22 cellular contexts compared by ENCODE assay signal in genomic region chr2:217246108-217246507, GRCh38.
A peak's percentile ranks its signal among the peaks of the same experiment; 100 is the strongest.
DNase-seq lines count a peak whose midpoint lies in the region; ATAC-seq and TF ChIP-seq lines count a peak whose summit lies in the region.
"Had no signal": no experiment of that assay in that cellular context is flagged by ENCODE, and none has a peak within 500 bp of the region (broad histone marks: within the 10 kb centered on the region; RNA-seq: fewer than 3 reads in every experiment).

No MANE protein-coding gene starts in this region.

- peaks cover 9% of the 10 kb centered on the region for H3K4me1 Mint-ChIP-seq in activated T-cell treated with anti-CD3 and anti-CD28 coated beads, Interleukin-2, amount 50 U/mL, for 24 hours (ENCODE audit: low read depth)
- peaks cover 9% of the 10 kb centered on the region for H3K4me1 Mint-ChIP-seq in activated naive CD8-positive, alpha-beta T cell treated with anti-CD3 and anti-CD28 coated beads, Interleukin-2, amount 10 ng/mL, durations not matched to agents 7 days and 5 days
- H3K4me1 Mint-ChIP-seq in neural progenitor cell (peaks cover 7% of the 10 kb centered on the region), endodermal cell (peaks cover 4% of the 10 kb centered on the region), mesothelial cell of epicardium (peaks cover 19% of the 10 kb centered on the region)
- H3K4me1 Mint-ChIP-seq: CD4-positive, CD25-positive, alpha-beta regulatory T cell; GM23338; H9 had no signal

- no peaks in the 10 kb centered on the region for H3K27me3 ChIP-seq in neural progenitor cell
- H3K27me3 ChIP-seq in stomach smooth muscle (ENCODE audit: control insufficient read depth in 1 of 2, insufficient read depth in 2 of 2, low read length in 2 of 2), result no peaks in the 10 kb centered on the region
- peaks cover 36% of the 10 kb centered on the region for H3K27me3 ChIP-seq in endodermal cell (ENCODE audit: control insufficient read depth, insufficient read depth, low read length, poor library complexity, severe bottlenecking)
- H3K27me3 ChIP-seq: BLaER1, MG63 had no signal

- H3K9me3 Mint-ChIP-seq in activated T-cell treated with anti-CD3 and anti-CD28 coated beads, Interleukin-2, amount 50 U/mL, for 24 hours, result no peaks in the 10 kb centered on the region
- H3K9me3 Mint-ChIP-seq in activated naive CD8-positive, alpha-beta T cell treated with anti-CD3 and anti-CD28 coated beads, Interleukin-2, amount 10 ng/mL, durations not matched to agents 7 days and 5 days, result no peaks in the 10 kb centered on the region
- no peaks in the 10 kb centered on the region for H3K9me3 Mint-ChIP-seq in neural progenitor cell
- no peaks in the 10 kb centered on the region for H3K9me3 Mint-ChIP-seq in endodermal cell
- no peaks in the 10 kb centered on the region for H3K9me3 Mint-ChIP-seq in mesothelial cell of epicardium
- H3K9me3 Mint-ChIP-seq: CD4-positive, CD25-positive, alpha-beta regulatory T cell; GM23338; H9 had no signal

- no peak for ATAC-seq in activated naive CD8-positive, alpha-beta T cell treated with anti-CD3 and anti-CD28 coated beads, Interleukin-2, amount 10 ng/mL, durations not matched to agents 7 days and 5 days (ENCODE audit: low read depth)
- ATAC-seq: GM23338, PC-3 had no signal

- 87% methylated on average over 3 of the region's 6 CpGs; no CpG with 5 or more reads in 1 of the 2 experiments for WGBS in endodermal cell (ENCODE audit: insufficient coverage in 1 of 2, insufficient read length in 1 of 2), 2 experiments

- H3K4me3 ChIP-seq in neural progenitor cell (no peak overlapping the region), stomach smooth muscle (ENCODE audit: low read length in 2 of 2) (no peak overlapping the region), endodermal cell (ENCODE audit: low read length) (no peak overlapping the region)
- H3K4me3 ChIP-seq: BLaER1, GM23338, MG63 had no signal

- no peak overlapping the region for H3K9ac ChIP-seq in neural progenitor cell
- no peak overlapping the region for H3K9ac ChIP-seq in stomach smooth muscle (ENCODE audit: low read length in 2 of 2)
- H3K9ac ChIP-seq in endodermal cell (ENCODE audit: extremely low read depth, low read length, poor library complexity, severe bottlenecking), result no peak overlapping the region
- H3K9ac ChIP-seq: BLaER1 had no signal

- no peaks in the 10 kb centered on the region for H3K79me2 ChIP-seq in neural progenitor cell (ENCODE audit: low read depth)

- H3K27ac Mint-ChIP-seq in activated T-cell treated with anti-CD3 and anti-CD28 coated beads, Interleukin-2, amount 50 U/mL, for 24 hours, result peak overlapping the region; percentile 27
- H3K27ac Mint-ChIP-seq in activated naive CD8-positive, alpha-beta T cell treated with anti-CD3 and anti-CD28 coated beads, Interleukin-2, amount 10 ng/mL, durations not matched to agents 7 days and 5 days, result peak overlapping the region; percentile 15
- H3K27ac Mint-ChIP-seq in neural progenitor cell, result no peak overlapping the region
- H3K27ac Mint-ChIP-seq in endodermal cell, result no peak overlapping the region
- no peak overlapping the region for H3K27ac Mint-ChIP-seq in mesothelial cell of epicardium
- H3K27ac Mint-ChIP-seq: CD4-positive, CD25-positive, alpha-beta regulatory T cell; GM23338; H9 had no signal

- peaks cover 19% of the 10 kb centered on the region for H3K4me1 ChIP-seq in neural progenitor cell
- peaks cover 39% of the 10 kb centered on the region for H3K4me1 ChIP-seq in stomach smooth muscle (ENCODE audit: control insufficient read depth, insufficient read depth, low read length)
- H3K4me1 ChIP-seq in endodermal cell (ENCODE audit: control insufficient read depth, insufficient read depth, low read length), result peaks cover 8% of the 10 kb centered on the region

- H3K36me3 Mint-ChIP-seq in activated T-cell treated with anti-CD3 and anti-CD28 coated beads, Interleukin-2, amount 50 U/mL, for 24 hours (ENCODE audit: low read depth), result no peaks in the 10 kb centered on the region
- H3K36me3 Mint-ChIP-seq in activated naive CD8-positive, alpha-beta T cell treated with anti-CD3 and anti-CD28 coated beads, Interleukin-2, amount 10 ng/mL, durations not matched to agents 7 days and 5 days, result peaks cover 3% of the 10 kb centered on the region
- H3K36me3 Mint-ChIP-seq in neural progenitor cell, result no peaks in the 10 kb centered on the region
- H3K36me3 Mint-ChIP-seq in endodermal cell (ENCODE audit: low read depth), result no peaks in the 10 kb centered on the region
- no peaks in the 10 kb centered on the region for H3K36me3 Mint-ChIP-seq in mesothelial cell of epicardium
- H3K36me3 Mint-ChIP-seq: CD4-positive, CD25-positive, alpha-beta regulatory T cell had no signal

- H3K9me3 ChIP-seq in neural progenitor cell (ENCODE audit: low read depth) (no peaks in the 10 kb centered on the region), stomach smooth muscle (ENCODE audit: control insufficient read depth in 2 of 2, low read length in 2 of 2) (no peaks in the 10 kb centered on the region), endodermal cell (ENCODE audit: control insufficient read depth, low read length) (no peaks in the 10 kb centered on the region)
- H3K9me3 ChIP-seq: BLaER1, MG63 had no signal

- H3K27ac ChIP-seq in neural progenitor cell (no peak overlapping the region), stomach smooth muscle (ENCODE audit: low read length) (peak overlapping the region; percentile 97), endodermal cell (ENCODE audit: low read depth, low read length) (no peak overlapping the region)
- H3K27ac ChIP-seq: BLaER1 had no signal

- peak overlapping the region; percentile 31 for H2AFZ ChIP-seq in neural progenitor cell (replicated peaks)
- H2AFZ ChIP-seq: GM23338 had no signal

- no peak for TF ChIP-seq CTCF in neural progenitor cell (IDR thresholded peaks at IDR 0.05)
- no peak for TF ChIP-seq CTCF in endodermal cell (conservative IDR thresholded peaks at IDR 0.05)
- no peak for TF ChIP-seq CTCF in mesothelial cell of epicardium (IDR thresholded peaks at IDR 0.05; ENCODE audit: unreplicated experiment)

- H3F3A ChIP-seq in neural progenitor cell (ENCODE audit: low read depth), result peaks cover 7% of the 10 kb centered on the region

- H3K36me3 ChIP-seq in neural progenitor cell (no peaks in the 10 kb centered on the region), stomach smooth muscle (ENCODE audit: control insufficient read depth in 2 of 2, insufficient read depth in 2 of 2, low read length in 2 of 2) (no peaks in the 10 kb centered on the region), endodermal cell (ENCODE audit: control insufficient read depth, insufficient read depth, low read length) (no peaks in the 10 kb centered on the region)
- H3K36me3 ChIP-seq: BLaER1, MG63 had no signal

- no peaks in the 10 kb centered on the region for H4K20me1 ChIP-seq in neural progenitor cell (ENCODE audit: low read depth)
- H4K20me1 ChIP-seq: BLaER1 had no signal

- POLR2A ChIA-PET in activated naive CD8-positive, alpha-beta T cell treated with anti-CD3 and anti-CD28 coated beads, Interleukin-2, amount 10 ng/mL, durations not matched to agents 7 days and 5 days (lab: Charles Lee), result no interaction called here

- no peak for DNase-seq in activated T-cell treated with anti-CD3 and anti-CD28 coated beads, Interleukin-2, amount 50 U/mL, for 24 hours
- no peak for DNase-seq in activated T-cell treated with anti-CD3 and anti-CD28 coated beads, Interleukin-2, amount 50 U/mL, for 48 hours
- no peak for DNase-seq in activated naive CD8-positive, alpha-beta T cell treated with anti-CD3 and anti-CD28 coated beads, Interleukin-2, amount 10 ng/mL, durations not matched to agents 7 days and 5 days
- DNase-seq in neural progenitor cell (ENCODE audit: low spot score), result no peak
- DNase-seq in endodermal cell, result no peak
- no peak for DNase-seq in GM03348 (ENCODE audit: low spot score)
- no peak for DNase-seq in mesothelial cell of epicardium (ENCODE audit: low spot score in 2 of 2, unreplicated experiment in 2 of 2)
- DNase-seq: CD4-positive, CD25-positive, alpha-beta regulatory T cell; DMS53; H9; KG1; MG63; NCI-H1105 treated with DMSO at 0.1 percent for 48 hours; NCI-H146; NCI-H2029; NCI-H446; NCI-H524 treated with DMSO at 0.1 percent for 48 hours; NCI-H774; PC-3 had no signal

- H3K4me2 ChIP-seq in neural progenitor cell, result no peak overlapping the region
- H3K4me2 ChIP-seq: BLaER1, GM23338 had no signal

- peaks cover 24% of the 10 kb centered on the region for H3K27me3 Mint-ChIP-seq in activated T-cell treated with anti-CD3 and anti-CD28 coated beads, Interleukin-2, amount 50 U/mL, for 24 hours
- peaks cover 2% of the 10 kb centered on the region for H3K27me3 Mint-ChIP-seq in activated naive CD8-positive, alpha-beta T cell treated with anti-CD3 and anti-CD28 coated beads, Interleukin-2, amount 10 ng/mL, durations not matched to agents 7 days and 5 days
- H3K27me3 Mint-ChIP-seq in neural progenitor cell (ENCODE audit: insufficient read depth, low read depth) (peaks cover 6% of the 10 kb centered on the region), endodermal cell (ENCODE audit: insufficient read depth) (peaks cover 32% of the 10 kb centered on the region), mesothelial cell of epicardium (ENCODE audit: low read depth) (no peaks in the 10 kb centered on the region)
- H3K27me3 Mint-ChIP-seq: CD4-positive, CD25-positive, alpha-beta regulatory T cell had no signal

- H3K4me3 Mint-ChIP-seq in activated T-cell treated with anti-CD3 and anti-CD28 coated beads, Interleukin-2, amount 50 U/mL, for 24 hours, result no peak overlapping the region
- peak overlapping the region; percentile 18 for H3K4me3 Mint-ChIP-seq in activated naive CD8-positive, alpha-beta T cell treated with anti-CD3 and anti-CD28 coated beads, Interleukin-2, amount 10 ng/mL, durations not matched to agents 7 days and 5 days
- no peak overlapping the region for H3K4me3 Mint-ChIP-seq in neural progenitor cell
- H3K4me3 Mint-ChIP-seq in endodermal cell, result no peak overlapping the region
- no peak overlapping the region for H3K4me3 Mint-ChIP-seq in mesothelial cell of epicardium
- H3K4me3 Mint-ChIP-seq: CD4-positive, CD25-positive, alpha-beta regulatory T cell; GM23338; H9 had no signal

Comparison
In these comparisons a context has a peak if more than half of its experiments do, and no peak if none do; other contexts are left out.
1. H3K27ac Mint-ChIP-seq: peak in activated T-cell treated with anti-CD3 and anti-CD28 coated beads, Interleukin-2, amount 50 U/mL, for 24 hours (single experiment) and activated naive CD8-positive, alpha-beta T cell treated with anti-CD3 and anti-CD28 coated beads, Interleukin-2, amount 10 ng/mL, durations not matched to agents 7 days and 5 days (single experiment); none in neural progenitor cell (single experiment), endodermal cell (single experiment) and mesothelial cell of epicardium (single experiment).